ENCODE assay signal across 1 cellular context in genomic region chr6:134938896-134939295, GRCh38.
TF ChIP-seq lines count a peak whose summit lies in the region.

No MANE protein-coding gene starts in this region.

TF ChIP-seq in HepG2, 621 proteins besides CTCF, POLR2A, EP300 and RAD21:
- no peak for TF ChIP-seq HNRNPK (IDR thresholded peaks at IDR 0.05; ENCODE audit: low read depth, low read length, poor library complexity, severe bottlenecking)
- TF ChIP-seq DR1 (CRISPR knock-in tag; IDR thresholded peaks at IDR 0.05) = no peak
- TF ChIP-seq AGO2 (optimal IDR thresholded peaks at IDR 0.05; ENCODE audit: low read depth, low read length) = no peak
- TF ChIP-seq ZNF431 (CRISPR knock-in tag; IDR thresholded peaks at IDR 0.05; ENCODE audit: borderline replicate concordance, low read depth) = no peak
- no peak for TF ChIP-seq KLF15 (CRISPR knock-in tag; IDR thresholded peaks at IDR 0.05; ENCODE audit: borderline replicate concordance)
- no peak for TF ChIP-seq ZNF773 (CRISPR knock-in tag; IDR thresholded peaks at IDR 0.05; ENCODE audit: borderline replicate concordance)
- no peak for TF ChIP-seq ZBTB25 (CRISPR knock-in tag; IDR thresholded peaks at IDR 0.05)
- no peak for TF ChIP-seq NBN (conservative IDR thresholded peaks at IDR 0.05)
- no peak for TF ChIP-seq ZFP62 (CRISPR knock-in tag; IDR thresholded peaks at IDR 0.05)
- no peak for TF ChIP-seq ZNF790 (CRISPR knock-in tag; IDR thresholded peaks at IDR 0.05; ENCODE audit: borderline replicate concordance)
- no peak for TF ChIP-seq MAZ (IDR thresholded peaks at IDR 0.05; ENCODE audit: borderline replicate concordance, low read depth, low read length)
- TF ChIP-seq MAZ (CRISPR knock-in tag; IDR thresholded peaks at IDR 0.05; ENCODE audit: low read depth) = no peak
- TF ChIP-seq ZNF552 (CRISPR knock-in tag; IDR thresholded peaks at IDR 0.05; ENCODE audit: borderline replicate concordance) = no peak
